16 cellular contexts compared by ENCODE assay signal in the genomic region with DNA sequence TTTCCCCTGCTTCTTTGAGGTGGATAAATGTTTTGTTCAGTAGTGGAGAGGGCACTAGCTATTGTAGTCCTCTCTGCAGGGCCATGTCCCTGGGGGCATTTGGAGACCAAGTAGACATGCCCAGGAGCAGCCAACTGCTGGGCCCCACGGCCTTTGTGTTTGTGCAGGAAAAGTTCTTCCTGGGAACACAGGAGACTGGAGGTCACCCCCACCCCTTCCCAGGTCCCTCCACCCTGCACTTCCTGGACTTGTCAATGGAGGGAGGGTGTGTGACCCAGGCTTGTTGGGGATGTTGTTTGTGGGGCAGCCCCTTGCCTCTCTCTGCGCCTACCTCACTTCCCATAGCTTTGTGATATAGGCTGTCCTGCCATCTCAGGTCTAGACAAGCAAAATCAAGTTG.
"Had no signal": no experiment of that assay in that cellular context is flagged by ENCODE, and none has a peak within 500 bp of the region (broad histone marks: within the 10 kb centered on the region; RNA-seq: fewer than 3 reads in every experiment).

No MANE protein-coding gene starts in this region.

- DNase-seq: activated gamma-delta T cell treated with Interleukin-2 at 50 U/mL for 16 hours; activated naive CD8-positive, alpha-beta T cell treated with anti-CD3 and anti-CD28 coated beads, Interleukin-2, amount 10 ng/mL, durations not matched to agents 7 days and 5 days; activated T-cell treated with anti-CD3 and anti-CD28 coated beads, Interleukin-2, amount 50 U/mL, for 48 hours; aorta; colonic mucosa; effector memory CD4-positive, alpha-beta T cell; left colon; mesenchymal stem cell; ovary; stimulated activated CD4-positive, alpha-beta T cell treated with anti-CD3 and anti-CD28 coated beads, Interleukin-15, amount 100 ng/mL, for 24 hours; stimulated activated CD4-positive, alpha-beta T cell treated with anti-CD3 and anti-CD28 coated beads, Interleukin-4, amount 100 ng/mL, for 24 hours; stimulated activated naive CD8-positive, alpha-beta T cell treated with anti-CD3 and anti-CD28 coated beads, Interleukin-15, amount 100 ng/mL, for 72 hours; testis had no signal

- H3K4me3 ChIP-seq: cardiac muscle cell, colonic mucosa, ovary, testis had no signal

- H3K9me3 Mint-ChIP-seq: neural crest cell had no signal

- H3K4me1 Mint-ChIP-seq: activated naive CD8-positive, alpha-beta T cell treated with anti-CD3 and anti-CD28 coated beads, Interleukin-2, amount 10 ng/mL, durations not matched to agents 7 days and 5 days had no signal

- ATAC-seq: activated CD4-positive, CD25-positive, alpha-beta regulatory T cell treated with anti-CD3 and anti-CD28 coated beads, Interleukin-2, amount 50 U/mL, for 24 hours; left colon; stimulated activated naive CD8-positive, alpha-beta T cell treated with anti-CD3 and anti-CD28 coated beads, Interleukin-15, amount 100 ng/mL, for 72 hours had no signal

- H3K27ac ChIP-seq: cardiac muscle cell, colonic mucosa, ovary had no signal

- H3K27ac Mint-ChIP-seq: activated naive CD8-positive, alpha-beta T cell treated with anti-CD3 and anti-CD28 coated beads, Interleukin-2, amount 10 ng/mL, durations not matched to agents 7 days and 5 days had no signal

- H3K36me3 ChIP-seq: cardiac muscle cell, colonic mucosa, ovary had no signal

- H3K4me1 ChIP-seq: colonic mucosa had no signal

- H3K4me3 Mint-ChIP-seq: activated naive CD8-positive, alpha-beta T cell treated with anti-CD3 and anti-CD28 coated beads, Interleukin-2, amount 10 ng/mL, durations not matched to agents 7 days and 5 days; neural crest cell; stimulated activated naive CD8-positive, alpha-beta T cell treated with anti-CD3 and anti-CD28 coated beads, Interleukin-15, amount 100 ng/mL, for 72 hours had no signal

- H3K27me3 ChIP-seq: colonic mucosa, ovary, testis had no signal

- H3K9me3 ChIP-seq: colonic mucosa, ovary, testis had no signal

- H3K36me3 Mint-ChIP-seq: activated naive CD8-positive, alpha-beta T cell treated with anti-CD3 and anti-CD28 coated beads, Interleukin-2, amount 10 ng/mL, durations not matched to agents 7 days and 5 days had no signal
